Comparison of ENCODE assay signal across 26 cellular contexts in the genomic region with DNA sequence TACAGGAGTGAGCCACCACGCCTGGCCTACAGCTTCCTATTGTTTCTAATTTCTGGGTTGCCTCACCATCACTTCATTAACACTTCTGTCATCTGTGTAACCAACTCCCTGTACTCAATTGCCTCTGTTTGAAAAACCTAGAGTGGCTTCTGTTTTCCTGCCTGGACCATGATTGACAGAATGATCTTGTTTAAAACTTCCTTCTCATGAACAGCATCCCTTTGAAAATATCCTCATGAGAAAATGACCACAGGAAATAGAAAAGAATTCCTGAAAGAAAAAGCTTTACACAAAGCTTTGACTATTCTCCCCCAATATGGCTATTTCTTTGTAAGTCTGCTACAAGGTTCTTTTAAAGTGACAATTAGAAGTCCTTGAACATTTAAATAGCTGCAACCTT.
"Had no signal": no experiment of that assay in that cellular context is flagged by ENCODE, and none has a peak within 500 bp of the region (broad histone marks: within the 10 kb centered on the region; RNA-seq: fewer than 3 reads in every experiment).

No MANE protein-coding gene starts in this region.

- H3K4me3 Mint-ChIP-seq: activated B cell treated with CpG ODN at 0.5 μM for 24 hours; activated CD8-positive, alpha-beta T cell treated with anti-CD3 and anti-CD28 coated beads for 36 hours; activated T-cell treated with anti-CD3 and anti-CD28 coated beads, Interleukin-2, amount 50 U/mL, for 4 hours; central memory CD8-positive, alpha-beta T cell; naive B cell; neural progenitor cell; stimulated activated naive CD8-positive, alpha-beta T cell treated with anti-CD3 and anti-CD28 coated beads, Interleukin-15, Interleukin-2, amounts not matched to agents 100 ng/mL and 50 ng/mL, for 24 hours; T-helper 2 cell treated with Interferon-gamma antibody and Interleukin-4, amounts not matched to agents 5 μg/mL and 100 μg/mL, for 36 hours; type B pancreatic cell had no signal

- H3K4me3 ChIP-seq: esophagus squamous epithelium, gastrocnemius medialis, left lung, lower lobe of right lung, neural progenitor cell, uterus had no signal

- H3K27me3 Mint-ChIP-seq: activated B cell treated with CpG ODN at 0.5 μM for 24 hours; central memory CD8-positive, alpha-beta T cell; naive B cell; stimulated activated naive CD8-positive, alpha-beta T cell treated with anti-CD3 and anti-CD28 coated beads, Interleukin-15, Interleukin-2, amounts not matched to agents 100 ng/mL and 50 ng/mL, for 24 hours had no signal

- H3K27ac Mint-ChIP-seq: activated B cell treated with CpG ODN at 0.5 μM for 24 hours; activated CD8-positive, alpha-beta T cell treated with anti-CD3 and anti-CD28 coated beads for 36 hours; activated naive CD4-positive, alpha-beta T cell treated with anti-CD3 and anti-CD28 coated beads, Interleukin-2, amount 50 U/mL, for 72 hours; activated T-helper 2 cell treated with anti-CD3 and anti-CD28 coated beads, Interferon-gamma antibody, Interleukin-2, Interleukin-4, amounts not matched to agents 10 μg/mL and 5 μg/mL and 100 μg/mL, durations not matched to agents 14 hours and 24 hours and 36 hours; naive B cell; neural progenitor cell; stimulated activated naive CD8-positive, alpha-beta T cell treated with anti-CD3 and anti-CD28 coated beads, Interleukin-15, Interleukin-2, amounts not matched to agents 100 ng/mL and 50 ng/mL, for 24 hours; T-helper 2 cell treated with Interferon-gamma antibody and Interleukin-4, amounts not matched to agents 5 μg/mL and 100 μg/mL, for 36 hours; type B pancreatic cell had no signal

- H3K9me3 Mint-ChIP-seq: activated B cell treated with CpG ODN at 0.5 μM for 24 hours; activated CD8-positive, alpha-beta T cell treated with anti-CD3 and anti-CD28 coated beads for 36 hours; activated naive CD4-positive, alpha-beta T cell treated with anti-CD3 and anti-CD28 coated beads, Interleukin-2, amount 50 U/mL, for 72 hours; activated T-cell treated with anti-CD3 and anti-CD28 coated beads, Interleukin-2, amount 50 U/mL, for 4 hours; activated T-helper 2 cell treated with anti-CD3 and anti-CD28 coated beads, Interferon-gamma antibody, Interleukin-2, Interleukin-4, amounts not matched to agents 10 μg/mL and 5 μg/mL and 100 μg/mL, durations not matched to agents 14 hours and 24 hours and 36 hours; central memory CD8-positive, alpha-beta T cell; stimulated activated naive CD8-positive, alpha-beta T cell treated with anti-CD3 and anti-CD28 coated beads, Interleukin-15, Interleukin-2, amounts not matched to agents 100 ng/mL and 50 ng/mL, for 24 hours; T-helper 2 cell treated with Interferon-gamma antibody and Interleukin-4, amounts not matched to agents 5 μg/mL and 100 μg/mL, for 36 hours had no signal

- H3K4me1 Mint-ChIP-seq: neural progenitor cell had no signal

- H3K9me3 ChIP-seq: esophagus squamous epithelium, gastrocnemius medialis, left lung, lower lobe of right lung, uterus had no signal

- ATAC-seq: activated naive CD4-positive, alpha-beta T cell treated with anti-CD3 and anti-CD28 coated beads, Interleukin-2, amount 50 U/mL, for 72 hours; gastrocnemius medialis; left lung; lower lobe of right lung; right cardiac atrium had no signal

- DNase-seq: activated B cell treated with CpG ODN at 0.5 μM for 24 hours; activated CD4-positive, alpha-beta T cell treated with anti-CD3 and anti-CD28 coated beads, Interleukin-2, amount 50 U/mL, for 1 hour; activated CD8-positive, alpha-beta T cell treated with anti-CD3 and anti-CD28 coated beads for 36 hours; activated T-cell treated with anti-CD3 and anti-CD28 coated beads, Interleukin-2, amount 50 U/mL, for 4 hours; anterior cingulate cortex; dermis blood vessel endothelial cell; effector CD4-positive, alpha-beta T cell; esophagus squamous epithelium; gastrocnemius medialis; glutamatergic neuron; left lung; lower lobe of right lung; naive B cell; posterior cingulate gyrus; right cardiac atrium; stimulated activated CD4-positive, alpha-beta T cell treated with anti-CD3 and anti-CD28 coated beads, Interleukin-2, amount 100 ng/mL, for 48 hours; substantia nigra; uterus had no signal

- H3K27ac ChIP-seq: epithelial cell of prostate, esophagus squamous epithelium, gastrocnemius medialis, left lung, lower lobe of right lung, neural progenitor cell, uterus had no signal

- H3K9ac ChIP-seq: neural progenitor cell had no signal

- H3K4me2 ChIP-seq: neural progenitor cell had no signal

- H3K27me3 ChIP-seq: esophagus squamous epithelium, gastrocnemius medialis, left lung, neural progenitor cell, uterus had no signal

- H3K4me1 ChIP-seq: gastrocnemius medialis, left lung, lower lobe of right lung, uterus had no signal

- H3K36me3 ChIP-seq: esophagus squamous epithelium, gastrocnemius medialis, left lung, lower lobe of right lung, neural progenitor cell, uterus had no signal

- H2AFZ ChIP-seq: neural progenitor cell had no signal

- H3K36me3 Mint-ChIP-seq: activated naive CD4-positive, alpha-beta T cell treated with anti-CD3 and anti-CD28 coated beads, Interleukin-2, amount 50 U/mL, for 72 hours; naive B cell; neural progenitor cell; type B pancreatic cell had no signal
